35 cellular contexts compared by ENCODE assay signal in the genomic region with DNA sequence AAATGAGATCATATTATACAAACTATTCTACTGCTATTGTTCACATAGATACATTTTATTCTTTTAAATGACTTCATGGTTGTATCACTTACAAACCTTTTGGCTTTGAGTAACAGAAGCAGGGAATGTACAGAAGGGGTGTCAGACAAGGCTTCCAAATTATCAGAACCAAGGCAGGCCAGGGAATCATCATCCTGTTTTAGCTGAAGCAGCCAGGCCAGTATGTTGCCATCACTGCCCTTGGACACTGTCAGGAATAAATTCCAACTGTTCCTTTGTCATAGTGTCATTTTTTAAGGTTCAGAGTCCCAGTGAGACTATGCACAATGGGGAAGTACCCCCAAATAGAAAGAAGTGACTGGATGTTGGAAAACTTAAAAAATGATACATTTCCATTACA.
"Had no signal": no experiment of that assay in that cellular context is flagged by ENCODE, and none has a peak within 500 bp of the region (broad histone marks: within the 10 kb centered on the region; RNA-seq: fewer than 3 reads in every experiment).

No MANE protein-coding gene starts in this region.

- H3K27me3 ChIP-seq: MG63 had no signal

- H3K9me3 ChIP-seq: MG63 had no signal

- DNase-seq: Karpas-422, Kasumi-1, MG63, MM.1S, MV-4-11, NCI-H1048, NCI-H1092, NCI-H1092 treated with DMSO at 0.1 percent for 48 hours, NCI-H1105, NCI-H1105 treated with DMSO at 0.1 percent for 48 hours, NCI-H1417, NCI-H1417 treated with DMSO at 0.1 percent for 48 hours, NCI-H1436, NCI-H1436 treated with DMSO at 0.1 percent for 48 hours, NCI-H146, NCI-H1694, NCI-H1694 treated with DMSO at 0.1 percent for 48 hours, NCI-H187, NCI-H187 treated with DMSO at 0.1 percent for 48 hours, NCI-H1930, NCI-H2029, NCI-H2029 treated with DMSO at 0.1 percent for 48 hours, NCI-H2081, NCI-H2081 treated with DMSO at 0.1 percent for 48 hours, NCI-H2107, NCI-H2171, NCI-H2171 treated with DMSO at 0.1 percent for 48 hours, NCI-H2227 treated with DMSO at 0.1 percent for 48 hours, NCI-H226, NCI-H345, NCI-H446, NCI-H446 treated with DMSO at 0.1 percent for 48 hours, NCI-H510A, NCI-H510A treated with DMSO at 0.1 percent for 48 hours, NCI-H524 had no signal

- H3K36me3 ChIP-seq: MG63 had no signal

- H3K4me3 ChIP-seq: MG63 had no signal
